ENCODE assay signal across 14 cellular contexts in the genomic region with DNA sequence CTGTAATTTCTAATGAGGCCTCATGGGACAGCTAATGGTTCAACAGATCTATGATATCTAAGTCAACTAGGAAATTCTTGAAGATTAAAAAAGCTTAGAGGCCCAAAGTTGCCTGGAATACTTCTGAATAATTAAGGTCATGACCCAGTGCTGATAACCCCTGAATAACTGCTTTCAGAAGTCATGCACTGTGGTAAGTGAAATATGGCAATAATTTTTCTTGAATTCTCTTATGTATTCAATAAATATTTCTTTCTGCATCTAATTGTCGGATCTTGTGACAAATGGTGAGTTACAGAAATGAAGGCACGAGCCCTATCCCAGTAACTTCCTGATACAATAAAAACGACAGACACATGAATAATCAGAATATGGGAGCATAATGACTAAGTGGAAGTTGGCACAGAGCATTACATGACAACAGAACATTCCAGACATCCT.
DNase-seq lines count a peak whose midpoint lies in the region; ATAC-seq and TF ChIP-seq lines count a peak whose summit lies in the region.
"Had no signal": no experiment of that assay in that cellular context is flagged by ENCODE, and none has a peak within 500 bp of the region (broad histone marks: within the 10 kb centered on the region; RNA-seq: fewer than 3 reads in every experiment).

No MANE protein-coding gene starts in this region.

- H3K4me3 ChIP-seq in astrocyte of the spinal cord (ENCODE audit: low read depth, low read length) = no peak overlapping the region
- H3K4me3 ChIP-seq: upper lobe of left lung had no signal

- in situ Hi-C loops in astrocyte of the spinal cord (cut with HindIII; ENCODE audit: low sequenced_read_pairs) = no loop called here

- DNase-seq in AG08395 (ENCODE audit: low spot score) (peak; percentile 86), HS-5 (ENCODE audit: low read depth) (peak; percentile 79), astrocyte of the spinal cord (ENCODE audit: low read depth, low spot score) (peak; percentile 29), iris pigment epithelial cell (ENCODE audit: low read depth) (peak; percentile 74), glomerular visceral epithelial cell (ENCODE audit: extremely low spot score) (no peak), NCI-H2196 (lab: John Stamatoyannopoulos, UW; ENCODE audit: unreplicated experiment) (no peak)
- DNase-seq: ACHN; activated CD4-positive, alpha-beta T cell treated with anti-CD3 and anti-CD28 coated beads for 36 hours; activated T-cell treated with anti-CD3 and anti-CD28 coated beads, Interleukin-2, amount 50 U/mL, for 72 hours; aorta; NCI-H2171 treated with DMSO at 0.1 percent for 48 hours; upper lobe of left lung had no signal

- ATAC-seq in HG03097 (IDR thresholded peaks at IDR 0.05; ENCODE audit: low FRiP score, unreplicated experiment) (no peak), GM21619 (IDR thresholded peaks at IDR 0.05; ENCODE audit: unreplicated experiment) (no peak)
- ATAC-seq: activated CD4-positive, alpha-beta T cell treated with anti-CD3 and anti-CD28 coated beads for 36 hours; activated T-cell treated with anti-CD3 and anti-CD28 coated beads, Interleukin-2, amount 50 U/mL, for 72 hours had no signal

- TF ChIP-seq CTCF in astrocyte of the spinal cord (IDR thresholded peaks at IDR 0.05; ENCODE audit: low read depth, low read length) = no peak

Comparison
In these comparisons a context has a peak if more than half of its experiments do, and no peak if none do; other contexts are left out.
1. DNase-seq: peak in AG08395 (single experiment), HS-5 (single experiment), astrocyte of the spinal cord (single experiment) and iris pigment epithelial cell (single experiment); none in glomerular visceral epithelial cell (single experiment) and NCI-H2196 (single experiment).